ENCODE assay signal across 28 cellular contexts in the genomic region with DNA sequence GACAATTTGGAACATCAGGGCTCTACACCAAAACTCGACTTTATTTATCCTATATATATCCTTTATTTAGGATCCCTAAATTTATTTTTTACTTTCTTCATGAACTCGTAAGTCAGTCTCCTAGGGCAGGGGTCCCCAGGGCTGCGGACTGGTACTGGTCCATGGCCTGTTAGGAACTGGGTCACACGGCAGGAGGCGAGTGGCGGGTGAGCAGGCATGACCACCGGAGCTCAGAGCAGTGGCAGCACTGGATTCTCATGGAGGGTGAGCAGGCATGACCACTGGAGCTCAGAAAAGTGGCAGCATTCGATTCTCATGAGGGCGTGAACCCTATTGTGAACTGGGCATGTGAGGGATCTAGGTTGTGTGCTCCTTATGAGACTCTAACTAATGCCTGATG.
"Had no signal": no experiment of that assay in that cellular context is flagged by ENCODE, and none has a peak within 500 bp of the region (broad histone marks: within the 10 kb centered on the region; RNA-seq: fewer than 3 reads in every experiment).

No MANE protein-coding gene starts in this region.

- H3K4me3 ChIP-seq: colonic mucosa, coronary artery, dorsolateral prefrontal cortex, esophagus muscularis mucosa, esophagus squamous epithelium, gastrocnemius medialis, gastroesophageal sphincter, heart left ventricle had no signal

- H3K27ac Mint-ChIP-seq: dendritic cell treated with granulocyte-macrophage colony-stimulating factor and Interleukin-4, amounts not matched to agents 40 ng/mL and 50 ng/mL, for 4 days; endodermal cell had no signal

- H3K27me3 ChIP-seq: colonic mucosa, dorsolateral prefrontal cortex, esophagus muscularis mucosa, esophagus squamous epithelium, foreskin keratinocyte, gastrocnemius medialis, gastroesophageal sphincter, heart left ventricle had no signal

- H3K9me3 ChIP-seq: colonic mucosa, gastrocnemius medialis had no signal

- H3K36me3 ChIP-seq: colonic mucosa, esophagus muscularis mucosa, esophagus squamous epithelium, gastrocnemius medialis, gastroesophageal sphincter, heart left ventricle had no signal

- H3K4me3 Mint-ChIP-seq: dendritic cell treated with granulocyte-macrophage colony-stimulating factor and Interleukin-4, amounts not matched to agents 40 ng/mL and 50 ng/mL, for 4 days; effector memory CD8-positive, alpha-beta T cell; endodermal cell had no signal

- H3K27me3 Mint-ChIP-seq: dendritic cell treated with granulocyte-macrophage colony-stimulating factor and Interleukin-4, amounts not matched to agents 40 ng/mL and 50 ng/mL, for 4 days; effector memory CD8-positive, alpha-beta T cell had no signal

- H3K4me1 ChIP-seq: colonic mucosa, foreskin keratinocyte, gastrocnemius medialis, gastroesophageal sphincter, heart left ventricle had no signal

- ATAC-seq: effector memory CD8-positive, alpha-beta T cell; esophagus mucosa; foreskin keratinocyte; gastrocnemius medialis; gastroesophageal sphincter; heart left ventricle had no signal

- FAIRE-seq: colon, endometrium, endothelial cell of umbilical vein, frontal cortex had no signal

- H3K27ac ChIP-seq: colonic mucosa, coronary artery, dorsolateral prefrontal cortex, epithelial cell of prostate, esophagus muscularis mucosa, esophagus squamous epithelium, foreskin keratinocyte, gastrocnemius medialis, gastroesophageal sphincter, heart left ventricle had no signal

- DNase-seq: colonic mucosa; cortex of kidney; dermis blood vessel endothelial cell; dorsolateral prefrontal cortex; effector CD4-positive, alpha-beta T cell; effector CD8-positive, alpha-beta T cell; effector memory CD4-positive, alpha-beta T cell; effector memory CD8-positive, alpha-beta T cell; endodermal cell; erythroblast; esophagus squamous epithelium; foreskin fibroblast; foreskin keratinocyte; foreskin melanocyte; gastrocnemius medialis; glutamatergic neuron; head of caudate nucleus; heart left ventricle had no signal
